Comparison of ENCODE assay signal across 26 cellular contexts in the genomic region with DNA sequence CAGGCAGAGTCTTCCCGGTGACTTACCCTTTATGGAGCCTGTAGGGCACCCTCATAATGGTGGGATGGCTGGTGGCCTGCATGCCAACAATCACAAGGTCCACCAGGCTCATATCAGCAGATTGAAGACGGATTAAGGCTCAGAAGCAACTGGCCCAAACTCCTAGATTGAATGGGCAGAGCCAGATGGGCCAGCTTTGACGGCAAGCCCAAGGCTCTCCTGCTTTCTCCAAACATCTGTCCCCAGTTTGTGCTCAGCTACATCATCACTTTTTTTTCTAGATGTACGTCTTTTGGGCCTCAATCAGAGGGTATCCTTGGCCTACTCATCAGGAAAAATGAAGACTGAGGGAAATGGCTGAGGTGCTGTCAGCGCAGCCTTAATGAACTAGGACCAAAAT.
"Had no signal": no experiment of that assay in that cellular context is flagged by ENCODE, and none has a peak within 500 bp of the region (broad histone marks: within the 10 kb centered on the region; RNA-seq: fewer than 3 reads in every experiment).

No MANE protein-coding gene starts in this region.

- H3K27ac ChIP-seq: Peyer's patch, SJSA1 had no signal

- H3K4me1 ChIP-seq: Peyer's patch, SJSA1 had no signal

- H3K4me3 ChIP-seq: Peyer's patch, SJSA1 had no signal

- H3K36me3 ChIP-seq: Peyer's patch, SJSA1 had no signal

- H3K9me3 ChIP-seq: Peyer's patch, SJSA1, SK-N-SH had no signal

- DNase-seq: activated CD4-positive, alpha-beta memory T cell treated with anti-CD3 and anti-CD28 coated beads for 36 hours; activated CD4-positive, alpha-beta T cell treated with anti-CD3 and anti-CD28 coated beads for 4 hours; activated CD4-positive, alpha-beta T cell treated with anti-CD3 and anti-CD28 coated beads, Interleukin-2, amount 50 U/mL, for 1 hour; activated CD4-positive, CD25-positive, alpha-beta regulatory T cell treated with anti-CD3 and anti-CD28 coated beads, Interleukin-2, amount 50 U/mL, for 72 hours; activated CD8-positive, alpha-beta memory T cell treated with anti-CD3 and anti-CD28 coated beads, Interleukin-2, amount 50 U/mL, for 4 hours; activated gamma-delta T cell treated with Interleukin-2 at 50 U/mL for 16 hours; activated naive CD4-positive, alpha-beta T cell treated with anti-CD3 and anti-CD28 coated beads, Interleukin-2, amount 10 ng/mL, durations not matched to agents 7 days and 5 days; activated naive CD8-positive, alpha-beta T cell treated with anti-CD3 and anti-CD28 coated beads, Interleukin-2, amount 50 U/mL, for 24 hours; activated T-cell treated with anti-CD3 and anti-CD28 coated beads for 4 hours; activated T-cell treated with anti-CD3 and anti-CD28 coated beads, Interleukin-2, amount 50 U/mL, for 4 hours; caudate nucleus; cerebellar nuclear complex; NCI-H1105; NCI-H1417 treated with DMSO at 0.1 percent for 48 hours; NCI-H187 treated with DMSO at 0.1 percent for 48 hours; NCI-H2081; NCI-H2171 treated with DMSO at 0.1 percent for 48 hours; NCI-H2227 treated with DMSO at 0.1 percent for 48 hours; NCI-H526 treated with DMSO at 0.1 percent for 48 hours; NCI-H774; Peyer's patch; RPMI8226; SHP77 treated with DMSO at 0.1 percent for 48 hours; SK-N-SH had no signal

- H3K27me3 ChIP-seq: Peyer's patch, SJSA1 had no signal

- ATAC-seq: activated naive CD8-positive, alpha-beta T cell treated with anti-CD3 and anti-CD28 coated beads, Interleukin-2, amount 50 U/mL, for 24 hours; activated T-cell treated with anti-CD3 and anti-CD28 coated beads, Interleukin-2, amount 50 U/mL, for 4 hours; WTC11 had no signal
